14 cellular contexts compared by ENCODE assay signal in genomic region chr1:3886691-3887090, GRCh38.
"Had no signal": no experiment of that assay in that cellular context is flagged by ENCODE, and none has a peak within 500 bp of the region (broad histone marks: within the 10 kb centered on the region; RNA-seq: fewer than 3 reads in every experiment).

No MANE protein-coding gene starts in this region.

- H3K9me3 ChIP-seq: pancreas, sigmoid colon, thyroid gland had no signal

- H3K27ac ChIP-seq: neural progenitor cell, pancreas, sigmoid colon, thyroid gland had no signal

- H3K27me3 ChIP-seq: neural progenitor cell, pancreas, sigmoid colon, thyroid gland had no signal

- H3K4me3 ChIP-seq: neural progenitor cell, pancreas, sigmoid colon, thyroid gland had no signal

- H3K36me3 ChIP-seq: neural progenitor cell had no signal

- DNase-seq: activated CD4-positive, alpha-beta T cell treated with anti-CD3 and anti-CD28 coated beads for 48 hours; amygdala; effector memory CD4-positive, alpha-beta T cell; foreskin fibroblast; hypothalamus; mesendoderm; pancreas; sigmoid colon; stimulated activated CD4-positive, alpha-beta T cell treated with anti-CD3 and anti-CD28 coated beads, Interleukin-1b, Interleukin-23, amount 100 ng/mL, for 48 hours; T-helper 17 cell; thyroid gland had no signal

- ATAC-seq: activated T-helper 17 cell treated with anti-CD3 and anti-CD28 coated beads, Interleukin-2, amount 50 U/mL, for 72 hours; pancreas; T-helper 17 cell; WTC11 had no signal

- H3K4me1 ChIP-seq: neural progenitor cell, pancreas, sigmoid colon, thyroid gland had no signal
